Comparison of ENCODE assay signal across 9 cellular contexts in the genomic region with DNA sequence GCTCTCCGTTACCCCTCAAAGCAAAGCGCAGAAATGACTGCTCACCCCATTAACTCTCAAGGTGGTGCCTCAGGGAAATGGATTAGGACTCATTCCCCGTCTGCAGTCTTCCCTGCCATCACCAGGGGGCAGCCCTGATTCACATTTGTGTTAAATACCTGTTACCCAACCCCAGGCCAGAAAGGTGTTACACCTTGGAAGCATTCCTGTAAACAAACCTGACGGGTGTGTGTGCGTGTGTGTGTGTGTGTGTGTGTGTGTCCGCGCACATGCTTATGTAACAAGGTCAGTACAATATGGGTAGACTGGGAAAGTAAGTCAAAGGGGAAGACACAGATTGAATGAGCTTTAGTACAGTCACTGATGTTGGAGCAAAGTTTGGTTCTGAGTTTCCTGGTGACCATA. TPM values are rescaled to one million over a fixed set of nuclear protein-coding genes. Genes with fewer than 3 reads are reported as not detected.
DNase-seq lines count a peak whose midpoint lies in the region; ATAC-seq, FAIRE-seq and TF ChIP-seq lines count a peak whose summit lies in the region.
"Had no signal": no experiment of that assay in that cellular context is flagged by ENCODE, and none has a peak within 500 bp of the region (broad histone marks: within the 10 kb centered on the region; RNA-seq: fewer than 3 reads in every experiment).

No MANE protein-coding gene starts in this region.

- peak; percentile 86 for TF ChIP-seq CTCF in 22Rv1 (IDR thresholded peaks at IDR 0.05)
- TF ChIP-seq CTCF in GM13977 (IDR thresholded peaks at IDR 0.05; ENCODE audit: extremely low read depth, insufficient read depth, missing control alignments) = peak; percentile 91
- TF ChIP-seq CTCF in left lung (IDR thresholded peaks at IDR 0.05) = peak; percentile 74 to 76

- peaks cover 0 to 27% of the 10 kb centered on the region in 2 donors for H3K27me3 ChIP-seq in left lung

- no peak overlapping the region for H3K27ac ChIP-seq in 22Rv1
- H3K27ac ChIP-seq in left lung = no peak overlapping the region

- DNase-seq in GM13977 (ENCODE audit: low spot score) = peak; percentile 85
- DNase-seq in NCI-H2196 (lab: John Stamatoyannopoulos, UW; ENCODE audit: unreplicated experiment) = peak; percentile 88
- DNase-seq in activated CD4-positive, alpha-beta T cell treated with anti-CD3 and anti-CD28 coated beads for 4 hours = peak; percentile 53 to 72
- DNase-seq in left lung = peak in 1 of 2 donors; percentile 73
- DNase-seq in stimulated activated CD4-positive, alpha-beta T cell treated with anti-CD3 and anti-CD28 coated beads, TNF-alpha, amount 100 ng/mL, for 48 hours (ENCODE audit: low read depth in 3 of 3) = peak; percentile 47 to 65 (median 61)

- peaks cover 0 to 5% of the 10 kb centered on the region in 2 donors for H3K4me1 ChIP-seq in left lung

- in situ Hi-C loops in GM13977 (cut with MboI; ENCODE audit: low pct_unique_long_range_greater_than_20kb, low sequenced_read_pairs, unreplicated experiment) = loop anchor here (25.0 kb wide), 1 partner anchor 585 kb away; no protein-coding TSS in a partner anchor

- no peaks in the 10 kb centered on the region for H3K36me3 ChIP-seq in left lung

- FAIRE-seq in colon (lab: Jason Lieb, UNC) = peak; percentile 57

- intact Hi-C loops in left lung (cut with DNase I) = no loop called here

- no peak overlapping the region for H3K4me3 ChIP-seq in left lung

- H3K9me3 ChIP-seq in left lung = no peaks in the 10 kb centered on the region

- ATAC-seq in left lung (peak; percentile 94), GM21447 (IDR thresholded peaks at IDR 0.05; ENCODE audit: unreplicated experiment) (no peak)

RNA-seq across cellular contexts. Expression of a gene that starts 6.3 kb away (rescaled TPM):
- total RNA-seq in left lung = not detected
- total RNA-seq: skeletal muscle tissue had no signal

RNA-seq across cellular contexts. Expression of a gene that starts 17.6 kb away (rescaled TPM):
- total RNA-seq in left lung = not detected
- total RNA-seq: skeletal muscle tissue had no signal
